Comparison of ENCODE assay signal across 8 cellular contexts in the genomic region with DNA sequence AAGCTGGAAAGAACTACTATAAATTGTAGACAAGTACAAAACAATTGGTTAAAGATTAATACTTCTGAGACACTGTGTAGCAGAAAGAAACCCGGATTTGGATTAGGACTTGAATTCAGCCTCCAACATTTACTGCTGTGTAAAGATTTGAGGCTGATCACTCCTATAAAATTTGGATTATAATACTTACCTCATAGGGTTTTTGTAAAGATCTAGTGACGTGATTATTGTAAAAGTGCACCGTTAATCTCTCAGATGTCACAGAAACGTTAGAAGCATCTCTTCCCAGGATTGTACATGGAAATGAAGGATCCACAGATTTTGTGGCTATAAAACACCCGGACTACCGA. TPM values are rescaled to one million over a fixed set of nuclear protein-coding genes. Genes with fewer than 3 reads are reported as not detected.
DNase-seq lines count a peak whose midpoint lies in the region; ATAC-seq and TF ChIP-seq lines count a peak whose summit lies in the region.

No MANE protein-coding gene starts in this region.

- peak overlapping the region; percentile 97; the same call in 1 of the 2 replicates for H3K4me3 ChIP-seq in AG09309 (ENCODE audit: control insufficient read depth, low read depth, low read length)

- H3K36me3 Mint-ChIP-seq in activated B cell treated with CpG ODN at 0.5 μM for 24 hours (ENCODE audit: low read depth), result peaks cover 7% of the 10 kb centered on the region
- peaks cover 1% of the 10 kb centered on the region for H3K36me3 Mint-ChIP-seq in memory B cell

- H3K4me3 Mint-ChIP-seq in activated B cell treated with CpG ODN at 0.5 μM for 24 hours (peak overlapping the region; percentile 99), memory B cell (peak overlapping the region; percentile 98)

- H3K4me1 Mint-ChIP-seq in activated B cell treated with CpG ODN at 0.5 μM for 24 hours, result peaks cover 27% of the 10 kb centered on the region
- peaks cover 8% of the 10 kb centered on the region for H3K4me1 Mint-ChIP-seq in memory B cell

- ATAC-seq in GM21825 (IDR thresholded peaks at IDR 0.05; ENCODE audit: unreplicated experiment) (peak; percentile 4), activated B cell treated with CpG ODN at 0.5 μM for 24 hours (ENCODE audit: low read depth) (no peak), memory B cell (ENCODE audit: low read depth) (no peak), sciatic nerve (no peak)

- POLR2A ChIA-PET in activated B cell treated with CpG ODN at 0.5 μM for 24 hours (lab: Charles Lee), result interaction anchor here (1.0 to 2.2 kb wide), 4 partner anchors 14 to 233 kb away, joined by 4 to 16 read pairs (median 11); partner anchors contain the start of genes EED and PICALM

- no peak for TF ChIP-seq CTCF in AG09309 (IDR thresholded peaks at IDR 0.05; ENCODE audit: control insufficient read depth, insufficient read depth, low read depth, low read length, missing control alignments)
- TF ChIP-seq CTCF in activated B cell treated with CpG ODN at 0.5 μM for 24 hours (IDR thresholded peaks at IDR 0.05), result no peak

- DNase-seq in AG09309 (ENCODE audit: low read depth), result no peak
- no peak for DNase-seq in activated B cell treated with CpG ODN at 0.5 μM for 24 hours
- DNase-seq in memory B cell (ENCODE audit: low spot score in 2 of 2), result no peak
- DNase-seq in AG08395 (ENCODE audit: low spot score), result no peak
- no peak for DNase-seq in sciatic nerve (ENCODE audit: low spot score)
- no peak for DNase-seq in UCSD-AML1 (lab: John Stamatoyannopoulos, UW; ENCODE audit: unreplicated experiment)
- no peak for DNase-seq in stimulated activated naive CD4-positive, alpha-beta T cell treated with Interleukin-2 at 50 U/mL for 16 hours (lab: John Stamatoyannopoulos, UW)

- CTCF ChIA-PET in activated B cell treated with CpG ODN at 0.5 μM for 24 hours (lab: Charles Lee), result interaction anchor here (1.2 to 2.7 kb wide), 3 partner anchors 10 to 447 kb away, joined by 4 to 8 read pairs (median 7); partner anchors contain the start of gene CCDC83

- intact Hi-C loops in activated B cell treated with CpG ODN at 0.5 μM for 24 hours (cut with micrococcal nuclease) (loop anchor here (1.0 to 2.0 kb wide), 8 partner anchors 9 to 673 kb away; partner anchors contain the start of genes CCDC83, CREBZF, PICALM and TMEM126A), sciatic nerve (cut with DNase I) (no loop called here)

- H3K27me3 Mint-ChIP-seq in activated B cell treated with CpG ODN at 0.5 μM for 24 hours (no peaks in the 10 kb centered on the region), memory B cell (no peaks in the 10 kb centered on the region)

- H3K9me3 Mint-ChIP-seq in activated B cell treated with CpG ODN at 0.5 μM for 24 hours (no peaks in the 10 kb centered on the region), memory B cell (no peaks in the 10 kb centered on the region)

- H3K27ac Mint-ChIP-seq in activated B cell treated with CpG ODN at 0.5 μM for 24 hours (peak overlapping the region; percentile 94), memory B cell (peak overlapping the region; percentile 95)

RNA-seq across cellular contexts. Expression of gene HIKESHI, which starts 0.3 kb away (rescaled TPM):
- 33.8 and 35.6 TPM in 2 replicates for total RNA-seq in activated B cell treated with CpG ODN at 0.5 μM for 24 hours
- 30.0 TPM for total RNA-seq in sciatic nerve

RNA-seq across cellular contexts. Expression of gene EED, which starts 57.2 kb away (rescaled TPM):
- 55.2 and 63.7 TPM in 2 replicates for total RNA-seq in activated B cell treated with CpG ODN at 0.5 μM for 24 hours
- 25.2 TPM for total RNA-seq in sciatic nerve
